1 cellular context compared by ENCODE assay signal in genomic region chr3:187062526-187063177, GRCh38.
TF ChIP-seq lines count a peak whose summit lies in the region.

No MANE protein-coding gene starts in this region.

TF ChIP-seq in A549, 52 proteins besides CTCF, POLR2A, EP300 and RAD21 (continued from another document):
- no peak for TF ChIP-seq ATOH8 (CRISPR knock-in tag; IDR thresholded peaks at IDR 0.05; ENCODE audit: low read depth)
